Comparison of ENCODE assay signal across 10 cellular contexts in the genomic region with DNA sequence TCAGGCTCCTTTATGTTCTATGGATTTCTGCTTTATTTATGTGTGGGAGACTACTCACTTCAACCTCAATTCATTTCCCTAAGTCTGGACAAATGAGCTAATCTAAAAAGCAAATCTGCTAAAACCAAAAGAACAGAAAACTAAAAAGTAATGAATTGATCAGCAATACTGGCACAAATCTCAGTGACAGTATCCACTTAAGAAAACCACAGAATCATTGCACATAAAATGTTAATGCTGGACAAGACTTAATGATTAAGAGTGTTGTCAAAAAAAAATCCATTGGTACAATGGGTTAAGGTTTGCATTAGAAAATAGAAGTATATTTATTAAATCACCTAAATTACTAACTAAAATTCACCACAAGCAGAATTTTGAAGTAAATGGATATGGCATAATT.
"Had no signal": no experiment of that assay in that cellular context is flagged by ENCODE, and none has a peak within 500 bp of the region (broad histone marks: within the 10 kb centered on the region; RNA-seq: fewer than 3 reads in every experiment).

No MANE protein-coding gene starts in this region.

- H3K4me3 Mint-ChIP-seq: HFFc6 had no signal

- H3K4me1 ChIP-seq: HAP-1 had no signal

- DNase-seq: GM23248, GOT3, H7, HFFc6, KG1 had no signal

- H3K27ac Mint-ChIP-seq: HFFc6 had no signal

- H2AFZ ChIP-seq: GM23248 had no signal

- H3K9me3 ChIP-seq: HAP-1 had no signal

- H3K36me3 ChIP-seq: HAP-1 had no signal

- ATAC-seq: HCT116, HepG2, K562 had no signal

- H3K4me3 ChIP-seq: GM23248, HAP-1, K562 had no signal

- FAIRE-seq: HepG2, K562 had no signal

- H3K9ac ChIP-seq: GM23248 had no signal

- H3K27ac ChIP-seq: GM23248, HL-60 had no signal
